Comparison of ENCODE assay signal across 17 cellular contexts in the genomic region with DNA sequence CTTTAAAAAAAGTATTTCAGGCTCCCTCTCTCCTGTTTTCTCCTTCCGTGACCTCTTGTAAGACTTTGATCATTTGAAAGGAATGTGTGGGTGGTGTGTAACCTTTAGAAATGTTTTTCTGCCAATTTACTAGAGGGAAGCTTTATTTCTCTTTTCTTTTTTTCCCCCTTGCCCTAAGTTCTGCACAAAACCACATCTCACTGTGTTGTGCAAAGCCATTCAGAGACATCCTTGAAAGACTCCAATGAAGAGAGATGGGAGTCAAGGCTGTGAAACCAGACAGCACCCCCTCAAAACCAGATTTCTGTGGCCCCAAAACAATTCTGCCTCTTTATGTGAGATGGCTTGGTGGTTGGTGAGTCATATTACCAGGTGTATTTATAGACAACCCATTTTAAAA.
DNase-seq lines count a peak whose midpoint lies in the region; ATAC-seq and TF ChIP-seq lines count a peak whose summit lies in the region.
"Had no signal": no experiment of that assay in that cellular context is flagged by ENCODE, and none has a peak within 500 bp of the region (broad histone marks: within the 10 kb centered on the region; RNA-seq: fewer than 3 reads in every experiment).

No MANE protein-coding gene starts in this region.

- no peak overlapping the region for H3K9ac ChIP-seq in mesenchymal stem cell (ENCODE audit: low read length)
- H3K9ac ChIP-seq: BLaER1 treated with 17β-estradiol and CSF1 and Interleukin-3, amounts not matched to agents 10 nM and 100 nM had no signal

- H3K4me3 ChIP-seq in astrocyte of the cerebellum (ENCODE audit: low read depth, low read length) (no peak overlapping the region), mesenchymal stem cell (ENCODE audit: insufficient read depth in 1 of 2, low read depth in 1 of 2, low read length in 2 of 2) (no peak overlapping the region)
- H3K4me3 ChIP-seq: BLaER1 treated with 17β-estradiol and CSF1 and Interleukin-3, amounts not matched to agents 10 nM and 100 nM; psoas muscle had no signal

- no peaks in the 10 kb centered on the region for H3K79me1 ChIP-seq in mesenchymal stem cell (replicated peaks; ENCODE audit: low read length, poor library complexity, severe bottlenecking)

- H3K27ac Mint-ChIP-seq in activated T-cell treated with anti-CD3 and anti-CD28 coated beads, Interleukin-2, amount 50 U/mL, for 24 hours = no peak overlapping the region
- H3K27ac Mint-ChIP-seq: activated T-cell treated with anti-CD3 and anti-CD28 coated beads, Interleukin-2, amount 50 U/mL, for 72 hours; stimulated activated naive CD8-positive, alpha-beta T cell treated with anti-CD3 and anti-CD28 coated beads, Interleukin-15, Interleukin-2, amounts not matched to agents 100 ng/mL and 50 ng/mL, for 24 hours had no signal

- no peak overlapping the region for H4K8ac ChIP-seq in mesenchymal stem cell (ENCODE audit: low read length)

- no peak overlapping the region for H2BK120ac ChIP-seq in mesenchymal stem cell (ENCODE audit: low read depth, low read length)

- no peaks in the 10 kb centered on the region for H3K36me3 Mint-ChIP-seq in activated T-cell treated with anti-CD3 and anti-CD28 coated beads, Interleukin-2, amount 50 U/mL, for 24 hours (ENCODE audit: low read depth)

- no peak overlapping the region for H3K14ac ChIP-seq in mesenchymal stem cell (ENCODE audit: low read length in 2 of 2)

- peaks cover 24% of the 10 kb centered on the region for H3K4me1 Mint-ChIP-seq in activated T-cell treated with anti-CD3 and anti-CD28 coated beads, Interleukin-2, amount 50 U/mL, for 24 hours (ENCODE audit: low read depth)

- no peak overlapping the region for H3K4me2 ChIP-seq in mesenchymal stem cell (ENCODE audit: low read length, poor library complexity, severe bottlenecking)
- H3K4me2 ChIP-seq: BLaER1 treated with 17β-estradiol and CSF1 and Interleukin-3, amounts not matched to agents 10 nM and 100 nM had no signal

- no peak overlapping the region for H3K23ac ChIP-seq in mesenchymal stem cell (ENCODE audit: low read length in 2 of 2)

- peak; percentile 39 for ATAC-seq in HG03060 (IDR thresholded peaks at IDR 0.05; ENCODE audit: low read depth, unreplicated experiment)
- ATAC-seq in GM19397 (IDR thresholded peaks at IDR 0.05; ENCODE audit: unreplicated experiment) = no peak
- ATAC-seq: activated CD4-positive, CD25-positive, alpha-beta regulatory T cell treated with anti-CD3 and anti-CD28 coated beads, Interleukin-2, amount 50 U/mL, for 24 hours; activated T-cell treated with anti-CD3 and anti-CD28 coated beads, Interleukin-2, amount 50 U/mL, for 72 hours; psoas muscle had no signal

- no peaks in the 10 kb centered on the region for H3K9me3 ChIP-seq in mesenchymal stem cell (ENCODE audit: control insufficient read depth, low read length)
- H3K9me3 ChIP-seq: psoas muscle had no signal

- H3K36me3 ChIP-seq in mesenchymal stem cell (ENCODE audit: control insufficient read depth in 1 of 2, insufficient read depth in 2 of 2, low read depth in 1 of 2, low read length in 2 of 2) = peaks cover 0 to 5% of the 10 kb centered on the region in 2 experiments
- H3K36me3 ChIP-seq: BLaER1 treated with 17β-estradiol and CSF1 and Interleukin-3, amounts not matched to agents 10 nM and 100 nM; brain microvascular endothelial cell had no signal

- no CpG with 5 or more reads among the region's 1 CpG for WGBS in mesenchymal stem cell

- TF ChIP-seq CTCF in astrocyte of the cerebellum (IDR thresholded peaks at IDR 0.05; ENCODE audit: low read depth, low read length, missing control alignments) = no peak

- no peak overlapping the region for H2AFZ ChIP-seq in mesenchymal stem cell (ENCODE audit: low read depth, low read length)

- no peak overlapping the region for H3K4me3 Mint-ChIP-seq in activated T-cell treated with anti-CD3 and anti-CD28 coated beads, Interleukin-2, amount 50 U/mL, for 24 hours
- H3K4me3 Mint-ChIP-seq: activated T-cell treated with anti-CD3 and anti-CD28 coated beads, Interleukin-2, amount 50 U/mL, for 72 hours; stimulated activated naive CD8-positive, alpha-beta T cell treated with anti-CD3 and anti-CD28 coated beads, Interleukin-15, Interleukin-2, amounts not matched to agents 100 ng/mL and 50 ng/mL, for 24 hours had no signal

- DNase-seq in EL (peak; percentile 64), astrocyte of the cerebellum (ENCODE audit: low read depth) (peak; percentile 44), mesenchymal stem cell (no peak), MV-4-11 (lab: John Stamatoyannopoulos, UW) (no peak), KBM-7 (no peak)
- DNase-seq in activated T-cell treated with anti-CD3 and anti-CD28 coated beads, Interleukin-2, amount 50 U/mL, for 24 hours = no peak
- DNase-seq: activated T-cell treated with anti-CD3 and anti-CD28 coated beads, Interleukin-2, amount 50 U/mL, for 72 hours; brain microvascular endothelial cell; DMS79; NCI-H2171; psoas muscle; stimulated activated CD4-positive, alpha-beta T cell treated with anti-CD3 and anti-CD28 coated beads, Interleukin-4, amount 100 ng/mL, for 24 hours had no signal

- H3K4me1 ChIP-seq in mesenchymal stem cell (ENCODE audit: control insufficient read depth, insufficient read depth, low read depth, low read length) = peaks cover 3% of the 10 kb centered on the region
- H3K4me1 ChIP-seq: BLaER1 treated with 17β-estradiol and CSF1 and Interleukin-3, amounts not matched to agents 10 nM and 100 nM; psoas muscle had no signal

- peak overlapping the region; percentile 48 for H3K27ac ChIP-seq in mesenchymal stem cell (ENCODE audit: low read length, poor library complexity, severe bottlenecking)
- H3K27ac ChIP-seq: BLaER1 treated with 17β-estradiol and CSF1 and Interleukin-3, amounts not matched to agents 10 nM and 100 nM; brain microvascular endothelial cell; psoas muscle had no signal

- H2BK5ac ChIP-seq in mesenchymal stem cell (ENCODE audit: low read depth, low read length, poor library complexity, severe bottlenecking) = no peak overlapping the region

- in situ Hi-C loops in astrocyte of the cerebellum (cut with HindIII; ENCODE audit: low sequenced_read_pairs) (no loop called here), KBM-7 (cut with MboI; ENCODE audit: low pct_unique_long_range_greater_than_20kb, low sequenced_read_pairs) (no loop called here)

- H3K27me3 Mint-ChIP-seq in activated T-cell treated with anti-CD3 and anti-CD28 coated beads, Interleukin-2, amount 50 U/mL, for 24 hours = no peaks in the 10 kb centered on the region
- H3K27me3 Mint-ChIP-seq: stimulated activated naive CD8-positive, alpha-beta T cell treated with anti-CD3 and anti-CD28 coated beads, Interleukin-15, Interleukin-2, amounts not matched to agents 100 ng/mL and 50 ng/mL, for 24 hours had no signal

- H3K4ac ChIP-seq in mesenchymal stem cell (ENCODE audit: low read depth in 1 of 2, low read length in 2 of 2) = no peak overlapping the region

- H3K27me3 ChIP-seq in mesenchymal stem cell (ENCODE audit: control insufficient read depth in 1 of 2, insufficient read depth in 1 of 2, low read length in 2 of 2) = no peaks in the 10 kb centered on the region
- H3K27me3 ChIP-seq: BLaER1 treated with 17β-estradiol and CSF1 and Interleukin-3, amounts not matched to agents 10 nM and 100 nM; brain microvascular endothelial cell had no signal

- no peak overlapping the region for H4K91ac ChIP-seq in mesenchymal stem cell (ENCODE audit: low read length)

- H2BK12ac ChIP-seq in mesenchymal stem cell (ENCODE audit: low read length in 2 of 2) = no peak overlapping the region

- no peak overlapping the region for H3K18ac ChIP-seq in mesenchymal stem cell (ENCODE audit: low read depth in 1 of 2, low read length in 2 of 2)

- no peak overlapping the region for H2AK5ac ChIP-seq in mesenchymal stem cell (ENCODE audit: low read length, severe bottlenecking)

- peaks cover 6% of the 10 kb centered on the region for H3K9me3 Mint-ChIP-seq in activated T-cell treated with anti-CD3 and anti-CD28 coated beads, Interleukin-2, amount 50 U/mL, for 24 hours
- H3K9me3 Mint-ChIP-seq: stimulated activated naive CD8-positive, alpha-beta T cell treated with anti-CD3 and anti-CD28 coated beads, Interleukin-15, Interleukin-2, amounts not matched to agents 100 ng/mL and 50 ng/mL, for 24 hours had no signal

- no peak overlapping the region for H2BK15ac ChIP-seq in mesenchymal stem cell (ENCODE audit: low read depth, poor library complexity, severe bottlenecking)

Comparison
In these comparisons a context has a peak if more than half of its experiments do, and no peak if none do; other contexts are left out.
1. DNase-seq: peak in EL (single experiment) and astrocyte of the cerebellum (single experiment); none in mesenchymal stem cell (single experiment), activated T-cell treated with anti-CD3 and anti-CD28 coated beads, Interleukin-2, amount 50 U/mL, for 24 hours (single experiment), MV-4-11 (single experiment) and KBM-7 (single experiment).